Comparison of ENCODE assay signal across 32 cellular contexts in genomic region chr18:34397286-34397896, GRCh38.
"Had no signal": no experiment of that assay in that cellular context is flagged by ENCODE, and none has a peak within 500 bp of the region (broad histone marks: within the 10 kb centered on the region; RNA-seq: fewer than 3 reads in every experiment).

No MANE protein-coding gene starts in this region.

- H3K36me3 ChIP-seq: breast epithelium, esophagus muscularis mucosa, heart left ventricle, left ventricle myocardium inferior, neutrophil, thoracic aorta, uterus had no signal

- H3K27ac ChIP-seq: breast epithelium, esophagus muscularis mucosa, foreskin keratinocyte, heart left ventricle, left ventricle myocardium inferior, neutrophil, skin epidermis, thoracic aorta, uterus, VCaP had no signal

- H3K27me3 Mint-ChIP-seq: activated naive CD4-positive, alpha-beta T cell treated with anti-CD3 and anti-CD28 coated beads, Interleukin-2, amount 50 U/mL, for 24 hours; activated naive CD8-positive, alpha-beta T cell treated with anti-CD3 and anti-CD28 coated beads, Interleukin-2, amount 50 U/mL, for 24 hours; activated T-cell treated with anti-CD3 and anti-CD28 coated beads, Interleukin-2, amount 50 U/mL, for 24 hours; central memory CD8-positive, alpha-beta T cell; naive B cell; progenitor cell of endocrine pancreas had no signal

- DNase-seq: activated CD4-positive, alpha-beta T cell treated with anti-CD3 and anti-CD28 coated beads for 48 hours; activated CD4-positive, alpha-beta T cell treated with anti-CD3 and anti-CD28 coated beads, Interleukin-2, amount 50 U/mL, for 48 hours; activated CD8-positive, alpha-beta memory T cell treated with anti-CD3 and anti-CD28 coated beads, Interleukin-2, amount 50 U/mL, for 4 hours; activated gamma-delta T cell; activated naive CD8-positive, alpha-beta T cell treated with anti-CD3 and anti-CD28 coated beads, Interleukin-2, amount 50 U/mL, for 24 hours; activated T-cell treated with anti-CD3 and anti-CD28 coated beads, Interleukin-2, amount 50 U/mL, for 24 hours; amygdala; dermis blood vessel endothelial cell; effector CD4-positive, alpha-beta T cell; foreskin keratinocyte; heart left ventricle; kidney glomerular epithelial cell; left ventricle myocardium inferior; naive B cell; nephron progenitor cell; stimulated activated CD4-positive, alpha-beta T cell treated with anti-CD3 and anti-CD28 coated beads, Interleukin-12 subunit alpha, Interleukin-12 subunit beta, amount 100 ng/mL, for 4 hours; stimulated activated CD4-positive, alpha-beta T cell treated with anti-CD3 and anti-CD28 coated beads, Interleukin-4, amount 100 ng/mL, for 1 hour; stimulated activated naive CD8-positive, alpha-beta T cell treated with anti-CD3 and anti-CD28 coated beads, Interleukin-15, Interleukin-2, amounts not matched to agents 100 U/mL and 50 U/mL, for 24 hours; T-helper 9 cell; uterus had no signal

- H3K36me3 Mint-ChIP-seq: activated naive CD4-positive, alpha-beta T cell treated with anti-CD3 and anti-CD28 coated beads, Interleukin-2, amount 50 U/mL, for 24 hours; naive B cell; type B pancreatic cell had no signal

- H3K4me3 Mint-ChIP-seq: activated naive CD4-positive, alpha-beta T cell treated with anti-CD3 and anti-CD28 coated beads, Interleukin-2, amount 50 U/mL, for 24 hours; activated naive CD8-positive, alpha-beta T cell treated with anti-CD3 and anti-CD28 coated beads, Interleukin-2, amount 50 U/mL, for 24 hours; activated T-cell treated with anti-CD3 and anti-CD28 coated beads, Interleukin-2, amount 50 U/mL, for 24 hours; central memory CD8-positive, alpha-beta T cell; naive B cell; nephron progenitor cell; type B pancreatic cell had no signal

- FAIRE-seq: TTC549 had no signal

- H3K27me3 ChIP-seq: breast epithelium, esophagus muscularis mucosa, foreskin keratinocyte, heart left ventricle, neutrophil, uterus had no signal

- H3K4me1 Mint-ChIP-seq: activated naive CD4-positive, alpha-beta T cell treated with anti-CD3 and anti-CD28 coated beads, Interleukin-2, amount 50 U/mL, for 24 hours; activated naive CD8-positive, alpha-beta T cell treated with anti-CD3 and anti-CD28 coated beads, Interleukin-2, amount 50 U/mL, for 24 hours; central memory CD8-positive, alpha-beta T cell; naive B cell; nephron progenitor cell had no signal

- H3K27ac Mint-ChIP-seq: activated naive CD4-positive, alpha-beta T cell treated with anti-CD3 and anti-CD28 coated beads, Interleukin-2, amount 50 U/mL, for 24 hours; activated naive CD8-positive, alpha-beta T cell treated with anti-CD3 and anti-CD28 coated beads, Interleukin-2, amount 50 U/mL, for 24 hours; activated T-cell treated with anti-CD3 and anti-CD28 coated beads, Interleukin-2, amount 50 U/mL, for 24 hours; naive B cell; nephron progenitor cell; progenitor cell of endocrine pancreas; type B pancreatic cell had no signal

- ATAC-seq: activated naive CD8-positive, alpha-beta T cell treated with anti-CD3 and anti-CD28 coated beads, Interleukin-2, amount 50 U/mL, for 24 hours; foreskin keratinocyte; heart left ventricle; sciatic nerve; stimulated activated naive CD8-positive, alpha-beta T cell treated with anti-CD3 and anti-CD28 coated beads, Interleukin-15, Interleukin-2, amounts not matched to agents 100 U/mL and 50 U/mL, for 24 hours had no signal

- H3K9me3 Mint-ChIP-seq: activated naive CD4-positive, alpha-beta T cell treated with anti-CD3 and anti-CD28 coated beads, Interleukin-2, amount 50 U/mL, for 24 hours; nephron progenitor cell; type B pancreatic cell had no signal

- H3K4me3 ChIP-seq: breast epithelium, esophagus muscularis mucosa, heart left ventricle, left ventricle myocardium inferior, skin epidermis, thoracic aorta, uterus had no signal
